31 cellular contexts compared by ENCODE assay signal in genomic region chr2:152623775-152624174, GRCh38.
"Had no signal": no experiment of that assay in that cellular context is flagged by ENCODE, and none has a peak within 500 bp of the region (broad histone marks: within the 10 kb centered on the region; RNA-seq: fewer than 3 reads in every experiment).

No MANE protein-coding gene starts in this region.

- H3K27ac ChIP-seq: brain microvascular endothelial cell, VCaP had no signal

- H3K27me3 ChIP-seq: brain microvascular endothelial cell had no signal

- DNase-seq: activated B cell treated with CpG ODN at 0.5 μM for 24 hours; activated CD4-positive, alpha-beta memory T cell treated with anti-CD3 and anti-CD28 coated beads, Interleukin-2, amount 10 ng/mL, durations not matched to agents 7 days and 5 days; activated CD4-positive, alpha-beta T cell treated with anti-CD3 and anti-CD28 coated beads for 4 hours; activated CD4-positive, CD25-positive, alpha-beta regulatory T cell treated with anti-CD3 and anti-CD28 coated beads, Interleukin-2, amount 50 U/mL, for 72 hours; activated CD8-positive, alpha-beta memory T cell treated with anti-CD3 and anti-CD28 coated beads for 24 hours; activated CD8-positive, alpha-beta memory T cell treated with anti-CD3 and anti-CD28 coated beads, Interleukin-2, amount 10 ng/mL, durations not matched to agents 7 days and 5 days; activated CD8-positive, alpha-beta memory T cell treated with anti-CD3 and anti-CD28 coated beads, Interleukin-2, amount 50 U/mL, for 48 hours; activated effector memory CD4-positive, alpha-beta T cell treated with Interleukin-2 at 50 U/mL for 16 hours; activated naive CD4-positive, alpha-beta T cell; activated naive CD4-positive, alpha-beta T cell treated with anti-CD3 and anti-CD28 coated beads, Interleukin-2, amount 50 U/mL, for 16 hours; activated naive CD8-positive, alpha-beta T cell treated with anti-CD3 and anti-CD28 coated beads for 36 hours; activated T-cell treated with anti-CD3 and anti-CD28 coated beads, Interleukin-2, amount 50 U/mL, for 48 hours; amniotic stem cell; aorta; brain microvascular endothelial cell; central memory CD4-positive, alpha-beta T cell; Karpas-422; KBM-7; NCI-H1105 treated with DMSO at 0.1 percent for 48 hours; NCI-H1436; NCI-H1694; NCI-H1930; NCI-H2081 treated with DMSO at 0.1 percent for 48 hours; NCI-H345; NCI-H524 treated with DMSO at 0.1 percent for 48 hours; Right ventricle myocardium superior; SW 1271; T-helper 1 cell; T-helper 2 cell; T-helper 9 cell had no signal

- ATAC-seq: activated CD8-positive, alpha-beta memory T cell treated with anti-CD3 and anti-CD28 coated beads, Interleukin-2, amount 10 ng/mL, durations not matched to agents 7 days and 5 days had no signal
